8 cellular contexts compared by ENCODE assay signal in the genomic region with DNA sequence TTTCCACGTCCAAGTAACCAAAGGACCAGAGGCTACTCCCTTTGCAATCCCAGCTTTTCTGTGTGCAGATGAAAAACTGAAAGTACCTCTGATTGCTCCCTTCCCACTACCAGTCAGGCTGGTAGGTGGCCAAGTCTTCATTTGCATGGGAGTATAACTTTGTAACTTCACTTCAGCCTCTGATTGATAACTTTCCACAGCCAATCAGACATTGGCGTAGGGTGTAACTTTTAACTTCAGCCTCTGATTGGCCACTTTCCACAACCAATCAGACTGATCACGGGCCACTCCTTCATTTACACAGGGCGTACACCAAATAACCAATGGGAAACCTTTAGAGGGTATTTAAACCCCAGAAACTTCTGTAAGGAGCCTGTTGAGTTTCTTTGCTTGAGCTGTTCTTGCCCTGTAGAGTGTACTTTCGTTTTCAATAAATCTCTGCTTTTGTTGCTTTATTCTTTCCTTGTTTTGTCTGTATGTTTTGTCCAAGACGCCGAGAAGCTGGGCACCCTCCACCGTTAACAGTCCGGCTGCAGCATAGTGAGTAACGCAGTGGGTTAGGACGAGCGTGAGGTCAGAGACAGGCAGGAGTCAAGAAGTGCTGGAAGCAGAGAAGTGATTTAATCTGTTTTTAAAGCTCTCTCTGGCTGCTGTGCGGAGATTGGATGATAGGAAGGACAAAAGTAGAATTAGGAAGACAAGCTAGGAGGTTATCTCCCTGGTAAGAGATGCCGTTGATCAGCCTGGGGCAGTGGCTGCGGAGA. TPM values are rescaled to one million over a fixed set of nuclear protein-coding genes. Genes with fewer than 3 reads are reported as not detected.
DNase-seq lines count a peak whose midpoint lies in the region; ATAC-seq, FAIRE-seq and TF ChIP-seq lines count a peak whose summit lies in the region.

No MANE protein-coding gene starts in this region.

- POLR2A ChIA-PET in Caco-2 (lab: Charles Lee), result interaction anchor here (0.7 to 1.5 kb wide), 5 partner anchors 9 to 638 kb away, joined by 3 to 5 read pairs (median 3); no protein-coding TSS in a partner anchor

- intact Hi-C loops in Caco-2 (cut with micrococcal nuclease; ENCODE audit: unreplicated experiment), result no loop called here

- H3K27ac Mint-ChIP-seq in Caco-2 (ENCODE audit: unreplicated experiment), result peak overlapping the region; percentile 48

- H3K4me3 Mint-ChIP-seq in Caco-2 (ENCODE audit: unreplicated experiment), result peak overlapping the region; percentile 70

- peaks cover under 1% of the 10 kb centered on the region; the same call in 1 of the 2 replicates for H3K9me3 ChIP-seq in Caco-2
- no peaks in the 10 kb centered on the region for H3K9me3 ChIP-seq in mucosa of rectum (ENCODE audit: control insufficient read depth in 2 of 2, low read length in 2 of 2)

- peak; percentile 89 to 93 for DNase-seq in Caco-2
- DNase-seq in RCC 7860 (ENCODE audit: low spot score), result peak; percentile 93
- peak; percentile 81 for DNase-seq in epithelial cell of prostate (ENCODE audit: low read depth, low spot score)
- no peak for DNase-seq in activated naive CD4-positive, alpha-beta T cell treated with anti-CD3 and anti-CD28 coated beads, Interleukin-2, amount 50 U/mL, for 16 hours

- peaks cover 10% of the 10 kb centered on the region for H3K4me1 ChIP-seq in Caco-2
- H3K4me1 ChIP-seq in mucosa of rectum (ENCODE audit: control insufficient read depth in 2 of 2, insufficient read depth in 2 of 2, low read length in 2 of 2), result peaks cover 23 to 28% of the 10 kb centered on the region in 2 donors

- peak overlapping the region; percentile 51 for H3K4me3 ChIP-seq in Caco-2 (ENCODE audit: low read depth, low read length)
- H3K4me3 ChIP-seq in mucosa of rectum (ENCODE audit: low read length in 2 of 2), result peak overlapping the region; percentile 82 to 83

- CTCF ChIA-PET in Caco-2 (lab: Charles Lee), result interaction anchor here (0.7 to 1.3 kb wide), 3 partner anchors 11 to 677 kb away, joined by 3 to 7 read pairs (median 7); no protein-coding TSS in a partner anchor

- peak; percentile 92 for FAIRE-seq in RCC 7860 (lab: Jason Lieb, UNC)

- TF ChIP-seq RAD21 in Ishikawa (IDR thresholded peaks at IDR 0.05; ENCODE audit: low read depth), result no peak

- no peak for TF ChIP-seq EP300 in Ishikawa (IDR thresholded peaks at IDR 0.05; ENCODE audit: borderline replicate concordance)

- ATAC-seq in HG03565 (IDR thresholded peaks at IDR 0.05; ENCODE audit: unreplicated experiment) (no peak), GM19324 (IDR thresholded peaks at IDR 0.05; ENCODE audit: low FRiP score, unreplicated experiment) (no peak)

- H3K9ac ChIP-seq in mucosa of rectum (ENCODE audit: low read depth in 1 of 2, low read length in 2 of 2), result peak overlapping the region; percentile 64 to 79

- H3K9me3 Mint-ChIP-seq in Caco-2 (ENCODE audit: unreplicated experiment), result no peaks in the 10 kb centered on the region

- H3K27me3 ChIP-seq in Caco-2 (replicated peaks; ENCODE audit: control insufficient read depth, insufficient read depth, low read length), result no peaks in the 10 kb centered on the region
- H3K27me3 ChIP-seq in mucosa of rectum (ENCODE audit: control insufficient read depth in 2 of 2, insufficient read depth in 2 of 2, low read length in 2 of 2), result no peaks in the 10 kb centered on the region

- peaks cover 21% of the 10 kb centered on the region for H3K36me3 Mint-ChIP-seq in Caco-2 (ENCODE audit: insufficient read depth, unreplicated experiment)

- TSS peak; percentile 48 for BruUV-seq in Caco-2 (replicated peaks; lab: Mats Ljungman, UMichigan)

- H3K27ac ChIP-seq in epithelial cell of prostate (peak overlapping the region; percentile 9), mucosa of rectum (ENCODE audit: low read depth in 2 of 2, low read length in 2 of 2) (peak overlapping the region; percentile 81 to 94)

- H3K27me3 Mint-ChIP-seq in Caco-2 (ENCODE audit: insufficient read depth, unreplicated experiment), result no peaks in the 10 kb centered on the region

- TF ChIP-seq CTCF in Caco-2 (IDR thresholded peaks at IDR 0.05; ENCODE audit: insufficient read depth in 1 of 2, low read depth in 1 of 2, low read length in 1 of 2, severe bottlenecking in 1 of 2, unreplicated experiment in 1 of 2), result no peak

- H3K4me1 Mint-ChIP-seq in Caco-2 (ENCODE audit: low read depth, unreplicated experiment), result peaks cover 7% of the 10 kb centered on the region

- no peaks in the 10 kb centered on the region for H3K36me3 ChIP-seq in Caco-2 (ENCODE audit: control insufficient read depth, insufficient read depth, low read length)
- peaks cover under 1% of the 10 kb centered on the region in 2 donors for H3K36me3 ChIP-seq in mucosa of rectum (ENCODE audit: control insufficient read depth in 2 of 2, insufficient read depth in 2 of 2, low read length in 2 of 2)

TF ChIP-seq in Ishikawa, 13 proteins besides CTCF, POLR2A, EP300 and RAD21:
- TF ChIP-seq, protein P1, sequence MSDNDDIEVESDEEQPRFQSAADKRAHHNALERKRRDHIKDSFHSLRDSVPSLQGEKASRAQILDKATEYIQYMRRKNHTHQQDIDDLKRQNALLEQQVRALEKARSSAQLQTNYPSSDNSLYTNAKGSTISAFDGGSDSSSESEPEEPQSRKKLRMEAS (IDR thresholded peaks at IDR 0.05), result peak; percentile 9; the same call in 1 of the 2 replicates
- TF ChIP-seq, protein P2, sequence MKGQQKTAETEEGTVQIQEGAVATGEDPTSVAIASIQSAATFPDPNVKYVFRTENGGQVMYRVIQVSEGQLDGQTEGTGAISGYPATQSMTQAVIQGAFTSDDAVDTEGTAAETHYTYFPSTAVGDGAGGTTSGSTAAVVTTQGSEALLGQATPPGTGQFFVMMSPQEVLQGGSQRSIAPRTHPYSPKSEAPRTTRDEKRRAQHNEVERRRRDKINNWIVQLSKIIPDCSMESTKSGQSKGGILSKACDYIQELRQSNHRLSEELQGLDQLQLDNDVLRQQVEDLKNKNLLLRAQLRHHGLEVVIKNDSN (IDR thresholded peaks at IDR 0.05), result no peak
- TF ChIP-seq FOXM1 (IDR thresholded peaks at IDR 0.05; ENCODE audit: borderline replicate concordance, low read depth) (no peak), NFIC (IDR thresholded peaks at IDR 0.05) (peak; percentile 30; the same call in 1 of the 2 replicates)

RNA-seq across cellular contexts. Expression of a gene that starts 3.5 kb away (rescaled TPM):
- total RNA-seq in Caco-2 (2022), result 59.1 and 68.4 TPM in 2 replicates

RNA-seq across cellular contexts. Expression of a gene that starts 25.7 kb away (rescaled TPM):
- 0.32 and 0.34 TPM in 2 replicates for total RNA-seq in Caco-2 (2022)
